8 cellular contexts compared by ENCODE assay signal in genomic region chr18:30971338-30971956, GRCh38.
A peak's percentile ranks its signal among the peaks of the same experiment; 100 is the strongest.
DNase-seq lines count a peak whose midpoint lies in the region; ATAC-seq, FAIRE-seq and TF ChIP-seq lines count a peak whose summit lies in the region.

No MANE protein-coding gene starts in this region.

- peak; percentile 66 for TF ChIP-seq CTCF in colonic mucosa (IDR thresholded peaks at IDR 0.05)
- TF ChIP-seq CTCF in neural progenitor cell (IDR thresholded peaks at IDR 0.05): peak; percentile 78

- no peak overlapping the region for H3K4me3 Mint-ChIP-seq in neural progenitor cell

- H3K36me3 Mint-ChIP-seq in neural progenitor cell: no peaks in the 10 kb centered on the region

- H3K27ac ChIP-seq in colonic mucosa (no peak overlapping the region), neural progenitor cell (no peak overlapping the region), substantia nigra (ENCODE audit: low read depth, low read length, poor library complexity, severe bottlenecking) (no peak overlapping the region)

- no peaks in the 10 kb centered on the region for H3F3A ChIP-seq in neural progenitor cell (ENCODE audit: low read depth)

- no peaks in the 10 kb centered on the region for H3K9me3 Mint-ChIP-seq in neural progenitor cell

- H3K4me1 Mint-ChIP-seq in neural progenitor cell: no peaks in the 10 kb centered on the region

- no peaks in the 10 kb centered on the region for H3K27me3 ChIP-seq in colonic mucosa
- no peaks in the 10 kb centered on the region for H3K27me3 ChIP-seq in neural progenitor cell

- intact Hi-C loops in colonic mucosa (cut with DNase I): no loop called here

- FAIRE-seq in HTR-8/SVneo (lab: Jason Lieb, UNC): no peak

- peak; percentile 79 for ATAC-seq in HG02884 (IDR thresholded peaks at IDR 0.05; ENCODE audit: unreplicated experiment)

- no peaks in the 10 kb centered on the region for H3K27me3 Mint-ChIP-seq in neural progenitor cell (ENCODE audit: insufficient read depth, low read depth)

- no peaks in the 10 kb centered on the region for H3K79me2 ChIP-seq in neural progenitor cell (ENCODE audit: low read depth)

- no peak overlapping the region for H3K27ac Mint-ChIP-seq in neural progenitor cell

- H3K4me3 ChIP-seq in colonic mucosa (no peak overlapping the region), neural progenitor cell (no peak overlapping the region)

- H3K36me3 ChIP-seq in colonic mucosa: no peaks in the 10 kb centered on the region
- no peaks in the 10 kb centered on the region for H3K36me3 ChIP-seq in neural progenitor cell

- peak; percentile 24 to 27 for DNase-seq in SHP77 (lab: John Stamatoyannopoulos, UW)
- DNase-seq in SHP77 treated with DMSO at 0.1 percent for 48 hours (lab: John Stamatoyannopoulos, UW): no peak
- DNase-seq in NCI-H446 treated with DMSO at 0.1 percent for 48 hours (lab: John Stamatoyannopoulos, UW): peak; percentile 1
- DNase-seq in colonic mucosa: no peak
- DNase-seq in neural progenitor cell (ENCODE audit: low spot score): peak; percentile 54
- DNase-seq in HTR-8/SVneo (ENCODE audit: insufficient read length, low spot score): no peak
- no peak for DNase-seq in substantia nigra (lab: John Stamatoyannopoulos, UW)

- no peaks in the 10 kb centered on the region for H4K20me1 ChIP-seq in neural progenitor cell (ENCODE audit: low read depth)

- H3K9me3 ChIP-seq in colonic mucosa: no peaks in the 10 kb centered on the region
- no peaks in the 10 kb centered on the region for H3K9me3 ChIP-seq in neural progenitor cell (ENCODE audit: low read depth)

- H3K9ac ChIP-seq in colonic mucosa (ENCODE audit: low read depth in 2 of 2, low read length in 2 of 2) (no peak overlapping the region), neural progenitor cell (no peak overlapping the region)

- H3K4me1 ChIP-seq in colonic mucosa (peaks cover 3% of the 10 kb centered on the region), neural progenitor cell (no peaks in the 10 kb centered on the region)

- H3K4me2 ChIP-seq in neural progenitor cell: no peak overlapping the region

- H2AFZ ChIP-seq in neural progenitor cell (replicated peaks): no peak overlapping the region

Comparison
In these comparisons a context has a peak if more than half of its experiments do, and no peak if none do; other contexts are left out.
1. DNase-seq: peak in SHP77 (2 of 2), NCI-H446 treated with DMSO at 0.1 percent for 48 hours (single experiment) and neural progenitor cell (single experiment); none in SHP77 treated with DMSO at 0.1 percent for 48 hours (single experiment), colonic mucosa (single experiment), HTR-8/SVneo (single experiment) and substantia nigra (0 of 49).